Comparison of ENCODE assay signal across 8 cellular contexts in genomic region chr2:159807183-159808037, GRCh38. TPM values are rescaled to one million over a fixed set of nuclear protein-coding genes. Genes with fewer than 3 reads are reported as not detected.
DNase-seq lines count a peak whose midpoint lies in the region; ATAC-seq and TF ChIP-seq lines count a peak whose summit lies in the region.

No MANE protein-coding gene starts in this region.

- TF ChIP-seq CTCF in coronary artery (IDR thresholded peaks at IDR 0.05) (peak; percentile 34), lung (IDR thresholded peaks at IDR 0.05; ENCODE audit: control extremely low read depth, extremely low read depth) (peak; percentile 63)

- WGBS in lung, 2 donors = 72 to 74% methylated on average over 4 of the region's 4 CpGs

- DNase-seq in DMS 273 treated with DMSO at 0.1 percent for 48 hours (lab: John Stamatoyannopoulos, UW) (peak; percentile 14), HCEC 1CT (peak; percentile 40), NT2/D1 (ENCODE audit: low read depth, low spot score) (peak; percentile 51), coronary artery (ENCODE audit: low spot score) (no peak), lung (ENCODE audit: low spot score) (no peak)
- DNase-seq in activated T-cell treated with anti-CD3 and anti-CD28 coated beads, Interleukin-2, amount 50 U/mL, for 48 hours = no peak
- DNase-seq in activated naive CD4-positive, alpha-beta T cell (lab: John Stamatoyannopoulos, UW) = no peak

- H3K27me3 ChIP-seq in NT2/D1 (ENCODE audit: insufficient read depth, insufficient read length) (no peaks in the 10 kb centered on the region), lung (ENCODE audit: control insufficient read depth, insufficient read depth) (no peaks in the 10 kb centered on the region)

- no peak overlapping the region for H3K4me3 ChIP-seq in NT2/D1 (ENCODE audit: insufficient read length, low read depth)
- H3K4me3 ChIP-seq in coronary artery = no peak overlapping the region
- no peak overlapping the region for H3K4me3 ChIP-seq in lung

- H3K4me1 ChIP-seq in NT2/D1 (ENCODE audit: insufficient read depth, insufficient read length) = no peaks in the 10 kb centered on the region
- H3K4me1 ChIP-seq in lung (ENCODE audit: control insufficient read depth in 2 of 2, insufficient read depth in 2 of 2, low read length in 2 of 2) = no peaks in the 10 kb centered on the region

- H3K36me3 ChIP-seq in NT2/D1 (ENCODE audit: insufficient read depth, insufficient read length, low read length) = no peaks in the 10 kb centered on the region
- no peaks in the 10 kb centered on the region for H3K36me3 ChIP-seq in lung (ENCODE audit: control insufficient read depth in 2 of 2, insufficient read depth in 2 of 2, low read length in 2 of 2)

- no peaks in the 10 kb centered on the region for H3K9me3 ChIP-seq in NT2/D1 (ENCODE audit: insufficient read depth, low read length)
- H3K9me3 ChIP-seq in lung (ENCODE audit: control insufficient read depth in 2 of 2, insufficient read depth in 1 of 2, low read length in 1 of 2) = no peaks in the 10 kb centered on the region

- ATAC-seq in lung (ENCODE audit: insufficient read depth, low FRiP score) (no peak), GM18520 (IDR thresholded peaks at IDR 0.05; ENCODE audit: unreplicated experiment) (no peak)

- H3K9ac ChIP-seq in NT2/D1 (ENCODE audit: insufficient read length, low read depth) = no peak overlapping the region

- H3K27ac ChIP-seq in coronary artery (no peak overlapping the region), lung (ENCODE audit: low read depth in 1 of 2, low read length in 1 of 2) (no peak overlapping the region)

RNA-seq across cellular contexts. Expression of gene CD302, which starts 9.4 kb away (rescaled TPM):
- 10 to 100 TPM; 41.9 to 89.8 TPM for total RNA-seq in lung
- 10 to 100 TPM; 23.4 to 44.5 TPM for polyA plus RNA-seq in lung

Comparison
In these comparisons a context has a peak if more than half of its experiments do, and no peak if none do; other contexts are left out.
1. DNase-seq: peak in DMS 273 treated with DMSO at 0.1 percent for 48 hours (single experiment), HCEC 1CT (single experiment) and NT2/D1 (single experiment); none in coronary artery (single experiment), lung (single experiment), activated T-cell treated with anti-CD3 and anti-CD28 coated beads, Interleukin-2, amount 50 U/mL, for 48 hours (0 of 2) and activated naive CD4-positive, alpha-beta T cell (0 of 4).